12 cellular contexts compared by ENCODE assay signal in genomic region chr5:68644971-68645370, GRCh38.
DNase-seq lines count a peak whose midpoint lies in the region; ATAC-seq, FAIRE-seq and TF ChIP-seq lines count a peak whose summit lies in the region.
"Had no signal": no experiment of that assay in that cellular context is flagged by ENCODE, and none has a peak within 500 bp of the region (broad histone marks: within the 10 kb centered on the region; RNA-seq: fewer than 3 reads in every experiment).

No MANE protein-coding gene starts in this region.

- DNase-seq in GM12891 (ENCODE audit: insufficient read length, low spot score) (peak; percentile 17), NCI-H1105 treated with DMSO at 0.1 percent for 48 hours (lab: John Stamatoyannopoulos, UW) (no peak), right cardiac atrium (no peak), chondrocyte (ENCODE audit: low spot score) (no peak), hepatic stellate cell (ENCODE audit: low spot score) (no peak)
- DNase-seq: activated gamma-delta T cell treated with Interleukin-2 at 50 U/mL for 16 hours; naive thymus-derived CD4-positive, alpha-beta T cell had no signal

- H3K27me3 ChIP-seq in right cardiac atrium (ENCODE audit: control insufficient read depth, insufficient read depth) = no peaks in the 10 kb centered on the region
- H3K27me3 ChIP-seq: hepatocyte had no signal

- WGBS in right cardiac atrium = 93% methylated on average over 3 of the region's 3 CpGs

- H3K4me3 ChIP-seq in right cardiac atrium (ENCODE audit: low read length) = no peak overlapping the region
- H3K4me3 ChIP-seq: hepatocyte had no signal

- no peaks in the 10 kb centered on the region for H3K27me3 Mint-ChIP-seq in chondrocyte (ENCODE audit: low read depth)

- H3K4me3 Mint-ChIP-seq in chondrocyte (ENCODE audit: unreplicated experiment) = no peak overlapping the region
- H3K4me3 Mint-ChIP-seq: naive thymus-derived CD4-positive, alpha-beta T cell had no signal

- no peak for TF ChIP-seq CTCF in chondrocyte (IDR thresholded peaks at IDR 0.05)

- H3K9me3 ChIP-seq in right cardiac atrium (ENCODE audit: control insufficient read depth, low read length) = no peaks in the 10 kb centered on the region

- peak; percentile 40 for FAIRE-seq in GM12891 (lab: Jason Lieb, UNC)
- FAIRE-seq: TTC549 had no signal

- TF ChIP-seq POLR2A in GM12891 (IDR thresholded peaks at IDR 0.05; ENCODE audit: low read depth, low read length) = no peak

- peaks cover 3% of the 10 kb centered on the region for H3K4me1 Mint-ChIP-seq in chondrocyte (ENCODE audit: low read depth)
- H3K4me1 Mint-ChIP-seq: naive thymus-derived CD4-positive, alpha-beta T cell had no signal

- H3K36me3 Mint-ChIP-seq in chondrocyte (ENCODE audit: low read depth) = peaks cover 2% of the 10 kb centered on the region
- H3K36me3 Mint-ChIP-seq: naive thymus-derived CD4-positive, alpha-beta T cell had no signal

- intact Hi-C loops in right cardiac atrium (cut with DNase I) = no loop called here

- no peak overlapping the region for H3K27ac ChIP-seq in right cardiac atrium (ENCODE audit: low read length)
- H3K27ac ChIP-seq: hepatocyte had no signal

- H3K4me1 ChIP-seq in right cardiac atrium (ENCODE audit: control insufficient read depth, insufficient read depth, low read length) = no peaks in the 10 kb centered on the region

- no peak overlapping the region for H3K27ac Mint-ChIP-seq in chondrocyte (ENCODE audit: unreplicated experiment)
- H3K27ac Mint-ChIP-seq: naive thymus-derived CD4-positive, alpha-beta T cell had no signal

- ATAC-seq in GM19372 (IDR thresholded peaks at IDR 0.05; ENCODE audit: low read depth, unreplicated experiment) = peak; percentile 96
- ATAC-seq in HG02870 (IDR thresholded peaks at IDR 0.05; ENCODE audit: unreplicated experiment) = peak; percentile 95
- ATAC-seq in HG03575 (IDR thresholded peaks at IDR 0.05; ENCODE audit: extremely low read depth, insufficient number of reproducible peaks, low FRiP score, unreplicated experiment) = peak; percentile 76
- ATAC-seq in right cardiac atrium = no peak
- ATAC-seq: naive thymus-derived CD4-positive, alpha-beta T cell had no signal

- peaks cover 6% of the 10 kb centered on the region for H3K9me3 Mint-ChIP-seq in chondrocyte (ENCODE audit: low read depth)

TF ChIP-seq in GM12891, 5 proteins besides CTCF, POLR2A, EP300 and RAD21:
- TF ChIP-seq SPI1 (IDR thresholded peaks at IDR 0.05; ENCODE audit: low read depth, low read length) = peak; percentile 87
- TF ChIP-seq POU2F2 (IDR thresholded peaks at IDR 0.05; ENCODE audit: low read depth, low read length) = peak; percentile 93; the same call in 1 of the 2 replicates
- no peak for TF ChIP-seq PAX5 (IDR thresholded peaks at IDR 0.05; ENCODE audit: insufficient read depth, low read length, severe bottlenecking)
- TF ChIP-seq POLR2AphosphoS5 (IDR thresholded peaks at IDR 0.05; ENCODE audit: low read depth, low read length) = no peak
- no peak for TF ChIP-seq TAF1 (IDR thresholded peaks at IDR 0.05; ENCODE audit: low read depth, low read length)
TF ChIP-seq in GM12891: peak in this region for 2.

Comparison
In these comparisons a context has a peak if more than half of its experiments do, and no peak if none do; other contexts are left out.
1. ATAC-seq: peak in GM19372 (single experiment), HG02870 (single experiment) and HG03575 (single experiment); none in right cardiac atrium (0 of 2).